In genomic region chr1:211613951-211614350, GRCh38 we compare ENCODE assay signal across 15 cellular contexts. TPM values are rescaled to one million over a fixed set of nuclear protein-coding genes. Genes with fewer than 3 reads are reported as not detected.
DNase-seq lines count a peak whose midpoint lies in the region; ATAC-seq and TF ChIP-seq lines count a peak whose summit lies in the region.
"Had no signal": no experiment of that assay in that cellular context is flagged by ENCODE, and none has a peak within 500 bp of the region (broad histone marks: within the 10 kb centered on the region; RNA-seq: fewer than 3 reads in every experiment).

No MANE protein-coding gene starts in this region.

- H3K27me3 ChIP-seq in Caco-2 (replicated peaks; ENCODE audit: control insufficient read depth, insufficient read depth, low read length) (no peaks in the 10 kb centered on the region), Loucy (ENCODE audit: insufficient read depth, low read length, poor library complexity, severe bottlenecking) (no peaks in the 10 kb centered on the region), osteoblast (ENCODE audit: insufficient read depth, low read length) (no peaks in the 10 kb centered on the region)
- H3K27me3 ChIP-seq: BLaER1, pancreas had no signal

- H3F3A ChIP-seq in Loucy (ENCODE audit: low read depth) = no peaks in the 10 kb centered on the region

- H3K9ac ChIP-seq in Loucy (ENCODE audit: low read depth, low read length, poor library complexity, severe bottlenecking) = no peak overlapping the region
- H3K9ac ChIP-seq: BLaER1 had no signal

- POLR2A ChIA-PET in Caco-2 (lab: Charles Lee) = no interaction called here

- no peak overlapping the region for H2AFZ ChIP-seq in Loucy (ENCODE audit: low read length)
- H2AFZ ChIP-seq in osteoblast (ENCODE audit: low read length) = no peak overlapping the region

- no peak for TF ChIP-seq CTCF in Caco-2 (IDR thresholded peaks at IDR 0.05; ENCODE audit: insufficient read depth in 1 of 2, low read depth in 1 of 2, low read length in 1 of 2, severe bottlenecking in 1 of 2, unreplicated experiment in 1 of 2)
- no peak for TF ChIP-seq CTCF in Loucy (conservative IDR thresholded peaks at IDR 0.05; ENCODE audit: low read length)
- no peak for TF ChIP-seq CTCF in chondrocyte (IDR thresholded peaks at IDR 0.05)
- no peak for TF ChIP-seq CTCF in osteoblast (IDR thresholded peaks at IDR 0.05; ENCODE audit: extremely low read depth, low read depth, low read length)
- TF ChIP-seq CTCF in mesothelial cell of epicardium (IDR thresholded peaks at IDR 0.05; ENCODE audit: unreplicated experiment) = no peak

- no peaks in the 10 kb centered on the region for H3K79me2 ChIP-seq in Loucy (ENCODE audit: insufficient read depth, low read length)
- H3K79me2 ChIP-seq in osteoblast (ENCODE audit: insufficient read depth, low read length) = no peaks in the 10 kb centered on the region

- H3K4me1 ChIP-seq in Caco-2 = peaks cover 44% of the 10 kb centered on the region
- H3K4me1 ChIP-seq in Loucy (ENCODE audit: insufficient read depth, low read length, poor library complexity, severe bottlenecking) = peaks cover 32% of the 10 kb centered on the region
- peaks cover 14% of the 10 kb centered on the region for H3K4me1 ChIP-seq in osteoblast (ENCODE audit: insufficient read depth, low read length)
- H3K4me1 ChIP-seq: pancreas had no signal

- H3K4me2 ChIP-seq in Loucy (ENCODE audit: low read depth, low read length, poor library complexity, severe bottlenecking) (peak overlapping the region; percentile 41), osteoblast (ENCODE audit: insufficient read depth, low read length) (no peak overlapping the region)

- BruUV-seq in Caco-2 (replicated peaks; lab: Mats Ljungman, UMichigan) = no TSS peak

- H3K9me3 Mint-ChIP-seq in Caco-2 (ENCODE audit: unreplicated experiment) (no peaks in the 10 kb centered on the region), chondrocyte (ENCODE audit: low read depth) (no peaks in the 10 kb centered on the region), mesothelial cell of epicardium (no peaks in the 10 kb centered on the region)

- H3K36me3 ChIP-seq in Caco-2 (ENCODE audit: control insufficient read depth, insufficient read depth, low read length) (no peaks in the 10 kb centered on the region), Loucy (ENCODE audit: insufficient read depth, low read length) (no peaks in the 10 kb centered on the region), osteoblast (ENCODE audit: insufficient read depth, low read length) (no peaks in the 10 kb centered on the region)
- H3K36me3 ChIP-seq: BLaER1, pancreas had no signal

- CTCF ChIA-PET in Caco-2 (lab: Charles Lee) = no interaction called here

- no peak for DNase-seq in Caco-2
- no peak for DNase-seq in chondrocyte (ENCODE audit: low spot score)
- no peak for DNase-seq in osteoblast (ENCODE audit: insufficient read length, low spot score, missing footprints)
- no peak for DNase-seq in mesothelial cell of epicardium (ENCODE audit: low spot score in 2 of 2, unreplicated experiment in 2 of 2)
- DNase-seq in AML-193 (lab: John Stamatoyannopoulos, UW) = no peak
- DNase-seq: activated CD4-positive, alpha-beta T cell treated with anti-CD3 and anti-CD28 coated beads for 1 hour; activated gamma-delta T cell; NCI-H187; SHP77; stimulated activated CD4-positive, alpha-beta T cell treated with anti-CD3 and anti-CD28 coated beads, Interleukin-4, amount 100 ng/mL, for 24 hours; T-helper 2 cell had no signal

- H3K9me3 ChIP-seq in Caco-2 (no peaks in the 10 kb centered on the region), Loucy (ENCODE audit: insufficient read depth, low read depth, low read length) (no peaks in the 10 kb centered on the region), osteoblast (ENCODE audit: low read depth, low read length) (no peaks in the 10 kb centered on the region)
- H3K9me3 ChIP-seq: BLaER1, pancreas had no signal

- peak overlapping the region; percentile 64 for H3K27ac ChIP-seq in osteoblast (ENCODE audit: low read depth, low read length)
- H3K27ac ChIP-seq: BLaER1, pancreas had no signal

- H3K4me3 Mint-ChIP-seq in Caco-2 (ENCODE audit: unreplicated experiment) = no peak overlapping the region
- no peak overlapping the region for H3K4me3 Mint-ChIP-seq in chondrocyte (ENCODE audit: unreplicated experiment)
- H3K4me3 Mint-ChIP-seq in mesothelial cell of epicardium = no peak overlapping the region

- ATAC-seq in HG03457 (IDR thresholded peaks at IDR 0.05; ENCODE audit: unreplicated experiment) = no peak

- intact Hi-C loops in Caco-2 (cut with micrococcal nuclease; ENCODE audit: unreplicated experiment) = loop anchor here (1.0 kb wide), 1 partner anchor 11 kb away; no protein-coding TSS in a partner anchor

- no peaks in the 10 kb centered on the region for H4K20me1 ChIP-seq in Loucy (ENCODE audit: insufficient read depth, low read length, poor library complexity, severe bottlenecking)
- no peaks in the 10 kb centered on the region for H4K20me1 ChIP-seq in osteoblast (ENCODE audit: insufficient read depth, low read length)
- H4K20me1 ChIP-seq: BLaER1 had no signal

- H3K4me3 ChIP-seq in Caco-2 (ENCODE audit: low read depth, low read length) (no peak overlapping the region), Loucy (ENCODE audit: low read length, poor library complexity, severe bottlenecking) (no peak overlapping the region), osteoblast (ENCODE audit: insufficient read depth, low read length) (no peak overlapping the region)
- H3K4me3 ChIP-seq: BLaER1, pancreas had no signal

- peaks cover 41% of the 10 kb centered on the region for H3K4me1 Mint-ChIP-seq in Caco-2 (ENCODE audit: low read depth, unreplicated experiment)
- peaks cover 26% of the 10 kb centered on the region for H3K4me1 Mint-ChIP-seq in chondrocyte (ENCODE audit: low read depth)
- H3K4me1 Mint-ChIP-seq in mesothelial cell of epicardium = peaks cover 12% of the 10 kb centered on the region

- H3K27me3 Mint-ChIP-seq in Caco-2 (ENCODE audit: insufficient read depth, unreplicated experiment) (no peaks in the 10 kb centered on the region), chondrocyte (ENCODE audit: low read depth) (no peaks in the 10 kb centered on the region), mesothelial cell of epicardium (ENCODE audit: low read depth) (no peaks in the 10 kb centered on the region)

- H3K9me2 ChIP-seq in Loucy (replicated peaks; ENCODE audit: low read depth, low read length) = no peaks in the 10 kb centered on the region

- H3K27ac Mint-ChIP-seq in Caco-2 (ENCODE audit: unreplicated experiment) (peak overlapping the region; percentile 96), chondrocyte (ENCODE audit: unreplicated experiment) (peak overlapping the region; percentile 97), mesothelial cell of epicardium (no peak overlapping the region)

- H3K36me3 Mint-ChIP-seq in Caco-2 (ENCODE audit: insufficient read depth, unreplicated experiment) = no peaks in the 10 kb centered on the region
- no peaks in the 10 kb centered on the region for H3K36me3 Mint-ChIP-seq in chondrocyte (ENCODE audit: low read depth)
- no peaks in the 10 kb centered on the region for H3K36me3 Mint-ChIP-seq in mesothelial cell of epicardium

RNA-seq across cellular contexts. Expression of gene SLC30A1, which starts 35.0 kb away (rescaled TPM):
- total RNA-seq in Caco-2 (2022) (21.6 and 26.6 TPM in 2 replicates), chondrocyte (13.9 to 18.3 TPM (median 18.2 TPM) in 3 replicates), osteoblast (39.5 and 49.9 TPM in 2 replicates), mesothelial cell of epicardium (11.0 to 11.7 TPM (median 11.1 TPM) in 3 replicates)
